39 cellular contexts compared by ENCODE assay signal in the genomic region with DNA sequence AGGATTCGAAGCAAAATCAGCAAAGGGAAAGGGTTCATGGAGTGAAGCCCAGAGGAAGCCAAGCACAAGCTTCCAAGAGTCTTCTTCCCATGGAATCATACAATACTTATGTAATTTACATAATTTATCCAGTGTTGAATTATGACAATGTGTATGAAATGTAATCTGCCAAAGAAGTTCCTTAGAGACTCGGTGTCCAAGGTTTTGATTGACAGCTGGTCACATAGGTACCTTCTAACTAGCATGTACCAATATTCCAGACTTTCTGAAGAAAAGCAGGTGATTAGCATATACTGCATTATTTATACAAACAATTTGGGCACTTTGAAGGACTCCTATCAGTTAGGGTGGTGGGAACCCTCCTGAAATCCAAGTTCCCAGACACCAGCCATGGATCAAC.
"Had no signal": no experiment of that assay in that cellular context is flagged by ENCODE, and none has a peak within 500 bp of the region (broad histone marks: within the 10 kb centered on the region; RNA-seq: fewer than 3 reads in every experiment).

No MANE protein-coding gene starts in this region.

- FAIRE-seq: bronchial epithelial cell, TTC549 had no signal

- H3K4me3 Mint-ChIP-seq: activated CD4-positive, alpha-beta memory T cell treated with anti-CD3 and anti-CD28 coated beads, Interleukin-2, amount 10 ng/mL, durations not matched to agents 7 days and 5 days; activated CD4-positive, alpha-beta T cell treated with anti-CD3 and anti-CD28 coated beads for 36 hours; activated CD4-positive, alpha-beta T cell treated with anti-CD3 and anti-CD28 coated beads, Interleukin-2, amount 10 ng/mL, durations not matched to agents 7 days and 5 days; activated CD8-positive, alpha-beta memory T cell treated with anti-CD3 and anti-CD28 coated beads, Interleukin-2, amount 10 ng/mL, durations not matched to agents 7 days and 5 days; activated CD8-positive, alpha-beta T cell treated with anti-CD3 and anti-CD28 coated beads, Interleukin-2, amount 10 ng/mL, durations not matched to agents 7 days and 5 days; activated naive CD4-positive, alpha-beta T cell treated with anti-CD3 and anti-CD28 coated beads, Interleukin-2, amount 10 ng/mL, durations not matched to agents 7 days and 5 days; activated naive CD4-positive, alpha-beta T cell treated with anti-CD3 and anti-CD28 coated beads, Interleukin-2, amount 50 U/mL, for 24 hours; activated naive CD8-positive, alpha-beta T cell; activated naive CD8-positive, alpha-beta T cell treated with anti-CD3 and anti-CD28 coated beads, Interleukin-2, amount 10 ng/mL, durations not matched to agents 7 days and 5 days; activated naive CD8-positive, alpha-beta T cell treated with anti-CD3 and anti-CD28 coated beads, Interleukin-2, amount 50 U/mL, for 24 hours; activated T-cell treated with anti-CD3 and anti-CD28 coated beads, Interleukin-2, amount 50 U/mL, for 24 hours; brain; central memory CD8-positive, alpha-beta T cell; T-helper 1 cell treated with Interleukin-12 subunit alpha and Interleukin-12 subunit beta and Interleukin-4 antibody, amounts not matched to agents 30 μg/mL and 1 μg/mL, for 36 hours; T-helper 2 cell treated with Interferon-gamma antibody and Interleukin-4, amounts not matched to agents 5 μg/mL and 100 μg/mL, for 36 hours had no signal

- DNase-seq: activated CD4-positive, alpha-beta memory T cell treated with anti-CD3 and anti-CD28 coated beads, Interleukin-2, amount 10 ng/mL, durations not matched to agents 7 days and 5 days; activated CD4-positive, alpha-beta T cell treated with anti-CD3 and anti-CD28 coated beads for 1 hour; activated CD4-positive, alpha-beta T cell treated with anti-CD3 and anti-CD28 coated beads for 36 hours; activated CD4-positive, alpha-beta T cell treated with anti-CD3 and anti-CD28 coated beads for 48 hours; activated CD4-positive, alpha-beta T cell treated with anti-CD3 and anti-CD28 coated beads, Interleukin-2, amount 10 ng/mL, durations not matched to agents 7 days and 5 days; activated CD4-positive, alpha-beta T cell treated with anti-CD3 and anti-CD28 coated beads, Interleukin-2, amount 50 U/mL, for 48 hours; activated CD4-positive, CD25-positive, alpha-beta regulatory T cell; activated CD8-positive, alpha-beta memory T cell treated with anti-CD3 and anti-CD28 coated beads for 24 hours; activated CD8-positive, alpha-beta memory T cell treated with anti-CD3 and anti-CD28 coated beads, Interleukin-2, amount 10 ng/mL, durations not matched to agents 7 days and 5 days; activated CD8-positive, alpha-beta memory T cell treated with anti-CD3 and anti-CD28 coated beads, Interleukin-2, amount 50 U/mL, for 48 hours; activated CD8-positive, alpha-beta T cell treated with anti-CD3 and anti-CD28 coated beads, Interleukin-2, amount 10 ng/mL, durations not matched to agents 7 days and 5 days; activated effector memory CD4-positive, alpha-beta T cell treated with Interleukin-2 at 50 U/mL for 16 hours; activated gamma-delta T cell; activated naive CD4-positive, alpha-beta T cell treated with anti-CD3 and anti-CD28 coated beads, Interleukin-2, amount 10 ng/mL, durations not matched to agents 7 days and 5 days; activated naive CD4-positive, alpha-beta T cell treated with Interleukin-2 at 50 U/mL for 16 hours; activated naive CD8-positive, alpha-beta T cell treated with anti-CD3 and anti-CD28 coated beads, Interleukin-2, amount 10 ng/mL, durations not matched to agents 7 days and 5 days; activated naive CD8-positive, alpha-beta T cell treated with anti-CD3 and anti-CD28 coated beads, Interleukin-2, amount 50 U/mL, for 24 hours; activated T-cell treated with anti-CD3 and anti-CD28 coated beads, Interleukin-2, amount 50 U/mL, for 24 hours; activated T-cell treated with anti-CD3 and anti-CD28 coated beads, Interleukin-2, amount 50 U/mL, for 48 hours; amygdala; anterior cingulate cortex; caudate nucleus; cerebellar nuclear complex; T-helper 1 cell; T-helper 2 cell; T-helper 9 cell had no signal

- H3K4me1 Mint-ChIP-seq: activated CD4-positive, alpha-beta T cell treated with anti-CD3 and anti-CD28 coated beads, Interleukin-2, amount 10 ng/mL, durations not matched to agents 7 days and 5 days; activated naive CD4-positive, alpha-beta T cell treated with anti-CD3 and anti-CD28 coated beads, Interleukin-2, amount 10 ng/mL, durations not matched to agents 7 days and 5 days had no signal

- ATAC-seq: activated CD4-positive, alpha-beta T cell treated with anti-CD3 and anti-CD28 coated beads for 36 hours; activated CD4-positive, CD25-positive, alpha-beta regulatory T cell treated with anti-CD3 and anti-CD28 coated beads, Interleukin-2, amount 50 U/mL, for 24 hours; activated CD8-positive, alpha-beta memory T cell treated with anti-CD3 and anti-CD28 coated beads, Interleukin-2, amount 10 ng/mL, durations not matched to agents 7 days and 5 days; activated CD8-positive, alpha-beta T cell treated with anti-CD3 and anti-CD28 coated beads, Interleukin-2, amount 10 ng/mL, durations not matched to agents 7 days and 5 days; activated naive CD8-positive, alpha-beta T cell treated with anti-CD3 and anti-CD28 coated beads, Interleukin-2, amount 50 U/mL, for 24 hours had no signal

- H3K4me3 ChIP-seq: ascending aorta, cardiac muscle cell had no signal

- H3K9me3 ChIP-seq: ascending aorta had no signal

- H3K27ac Mint-ChIP-seq: activated CD4-positive, alpha-beta memory T cell treated with anti-CD3 and anti-CD28 coated beads, Interleukin-2, amount 10 ng/mL, durations not matched to agents 7 days and 5 days; activated CD4-positive, alpha-beta T cell treated with anti-CD3 and anti-CD28 coated beads for 36 hours; activated CD4-positive, alpha-beta T cell treated with anti-CD3 and anti-CD28 coated beads, Interleukin-2, amount 10 ng/mL, durations not matched to agents 7 days and 5 days; activated CD8-positive, alpha-beta memory T cell treated with anti-CD3 and anti-CD28 coated beads, Interleukin-2, amount 10 ng/mL, durations not matched to agents 7 days and 5 days; activated CD8-positive, alpha-beta T cell treated with anti-CD3 and anti-CD28 coated beads, Interleukin-2, amount 10 ng/mL, durations not matched to agents 7 days and 5 days; activated naive CD4-positive, alpha-beta T cell treated with anti-CD3 and anti-CD28 coated beads, Interleukin-2, amount 10 ng/mL, durations not matched to agents 7 days and 5 days; activated naive CD4-positive, alpha-beta T cell treated with anti-CD3 and anti-CD28 coated beads, Interleukin-2, amount 50 U/mL, for 24 hours; activated naive CD8-positive, alpha-beta T cell; activated naive CD8-positive, alpha-beta T cell treated with anti-CD3 and anti-CD28 coated beads, Interleukin-2, amount 10 ng/mL, durations not matched to agents 7 days and 5 days; activated naive CD8-positive, alpha-beta T cell treated with anti-CD3 and anti-CD28 coated beads, Interleukin-2, amount 50 U/mL, for 24 hours; activated T-cell treated with anti-CD3 and anti-CD28 coated beads, Interleukin-2, amount 50 U/mL, for 24 hours; activated T-helper 2 cell treated with anti-CD3 and anti-CD28 coated beads, Interferon-gamma antibody, Interleukin-2, Interleukin-4, amounts not matched to agents 10 μg/mL and 5 μg/mL and 100 μg/mL, durations not matched to agents 14 hours and 24 hours and 36 hours; T-helper 1 cell treated with Interleukin-12 subunit alpha and Interleukin-12 subunit beta and Interleukin-4 antibody, amounts not matched to agents 30 μg/mL and 1 μg/mL, for 36 hours; T-helper 2 cell treated with Interferon-gamma antibody and Interleukin-4, amounts not matched to agents 5 μg/mL and 100 μg/mL, for 36 hours had no signal

- H3K36me3 ChIP-seq: ascending aorta, cardiac muscle cell had no signal

- H3K27me3 ChIP-seq: ascending aorta, cardiac muscle cell had no signal

- H3K27me3 Mint-ChIP-seq: activated CD4-positive, alpha-beta memory T cell treated with anti-CD3 and anti-CD28 coated beads, Interleukin-2, amount 10 ng/mL, durations not matched to agents 7 days and 5 days; activated CD4-positive, alpha-beta T cell treated with anti-CD3 and anti-CD28 coated beads for 36 hours; activated CD4-positive, alpha-beta T cell treated with anti-CD3 and anti-CD28 coated beads, Interleukin-2, amount 10 ng/mL, durations not matched to agents 7 days and 5 days; activated CD8-positive, alpha-beta memory T cell treated with anti-CD3 and anti-CD28 coated beads, Interleukin-2, amount 10 ng/mL, durations not matched to agents 7 days and 5 days; activated naive CD4-positive, alpha-beta T cell treated with anti-CD3 and anti-CD28 coated beads, Interleukin-2, amount 10 ng/mL, durations not matched to agents 7 days and 5 days; activated naive CD4-positive, alpha-beta T cell treated with anti-CD3 and anti-CD28 coated beads, Interleukin-2, amount 50 U/mL, for 24 hours; activated naive CD8-positive, alpha-beta T cell; activated naive CD8-positive, alpha-beta T cell treated with anti-CD3 and anti-CD28 coated beads, Interleukin-2, amount 10 ng/mL, durations not matched to agents 7 days and 5 days; activated naive CD8-positive, alpha-beta T cell treated with anti-CD3 and anti-CD28 coated beads, Interleukin-2, amount 50 U/mL, for 24 hours; activated T-cell treated with anti-CD3 and anti-CD28 coated beads, Interleukin-2, amount 50 U/mL, for 24 hours; brain; central memory CD8-positive, alpha-beta T cell had no signal

- H3K27ac ChIP-seq: ascending aorta, cardiac muscle cell, VCaP had no signal

- H3K9me3 Mint-ChIP-seq: activated naive CD4-positive, alpha-beta T cell treated with anti-CD3 and anti-CD28 coated beads, Interleukin-2, amount 50 U/mL, for 24 hours; activated naive CD8-positive, alpha-beta T cell treated with anti-CD3 and anti-CD28 coated beads, Interleukin-2, amount 50 U/mL, for 24 hours; central memory CD8-positive, alpha-beta T cell had no signal
